16 cellular contexts compared by ENCODE assay signal in genomic region chr12:5456025-5456424, GRCh38. TPM values are rescaled to one million over a fixed set of nuclear protein-coding genes. Genes with fewer than 3 reads are reported as not detected.
"Had no signal": no experiment of that assay in that cellular context is flagged by ENCODE, and none has a peak within 500 bp of the region (broad histone marks: within the 10 kb centered on the region; RNA-seq: fewer than 3 reads in every experiment).

No MANE protein-coding gene starts in this region.

- ATAC-seq: activated CD4-positive, CD25-positive, alpha-beta regulatory T cell treated with anti-CD3 and anti-CD28 coated beads, Interleukin-2, amount 50 U/mL, for 24 hours; activated naive CD4-positive, alpha-beta T cell treated with anti-CD3 and anti-CD28 coated beads, Interleukin-2, amount 50 U/mL, for 72 hours; activated T-cell treated with anti-CD3 and anti-CD28 coated beads, Interleukin-2, amount 50 U/mL, for 4 hours; gastrocnemius medialis; stimulated activated naive CD8-positive, alpha-beta T cell treated with anti-CD3 and anti-CD28 coated beads, Interleukin-15, amount 100 ng/mL, for 72 hours had no signal

- H3K27ac ChIP-seq: neutrophil, uterus had no signal

- H3K4me3 ChIP-seq: breast epithelium, gastrocnemius medialis, uterus had no signal

- H3K9me3 Mint-ChIP-seq: activated CD4-positive, alpha-beta memory T cell treated with anti-CD3 and anti-CD28 coated beads for 36 hours; activated naive CD4-positive, alpha-beta T cell treated with anti-CD3 and anti-CD28 coated beads, Interleukin-2, amount 50 U/mL, for 72 hours; activated T-cell treated with anti-CD3 and anti-CD28 coated beads, Interleukin-2, amount 50 U/mL, for 4 hours; stimulated activated naive CD8-positive, alpha-beta T cell treated with anti-CD3 and anti-CD28 coated beads, Interleukin-15, amount 100 ng/mL, for 72 hours; T-helper 2 cell treated with Interferon-gamma antibody and Interleukin-4, amounts not matched to agents 5 μg/mL and 100 μg/mL, for 36 hours had no signal

- H3K9me3 ChIP-seq: breast epithelium, gastrocnemius medialis, neutrophil, uterus had no signal

- H3K4me3 Mint-ChIP-seq: activated CD4-positive, alpha-beta memory T cell treated with anti-CD3 and anti-CD28 coated beads for 36 hours; activated T-cell treated with anti-CD3 and anti-CD28 coated beads, Interleukin-2, amount 50 U/mL, for 4 hours; stimulated activated naive CD8-positive, alpha-beta T cell treated with anti-CD3 and anti-CD28 coated beads, Interleukin-15, amount 100 ng/mL, for 72 hours; T-helper 2 cell treated with Interferon-gamma antibody and Interleukin-4, amounts not matched to agents 5 μg/mL and 100 μg/mL, for 36 hours had no signal

- H3K36me3 Mint-ChIP-seq: activated CD4-positive, alpha-beta memory T cell treated with anti-CD3 and anti-CD28 coated beads for 36 hours; activated naive CD4-positive, alpha-beta T cell treated with anti-CD3 and anti-CD28 coated beads, Interleukin-2, amount 50 U/mL, for 72 hours; naive B cell had no signal

- DNase-seq: activated CD4-positive, alpha-beta memory T cell treated with anti-CD3 and anti-CD28 coated beads for 36 hours; activated effector memory CD4-positive, alpha-beta T cell treated with anti-CD3 and anti-CD28 coated beads, Interleukin-2, amount 50 U/mL, for 16 hours; activated T-cell treated with anti-CD3 and anti-CD28 coated beads, Interleukin-2, amount 50 U/mL, for 4 hours; amniotic stem cell; gastrocnemius medialis; naive B cell; retina; stimulated activated CD4-positive, alpha-beta T cell treated with anti-CD3 and anti-CD28 coated beads, Interleukin-4, amount 100 ng/mL, for 4 hours; stimulated activated naive CD8-positive, alpha-beta T cell treated with anti-CD3 and anti-CD28 coated beads, Interleukin-15, amount 100 ng/mL, for 72 hours; uterus had no signal

- H3K27ac Mint-ChIP-seq: activated CD4-positive, alpha-beta memory T cell treated with anti-CD3 and anti-CD28 coated beads for 36 hours; stimulated activated naive CD8-positive, alpha-beta T cell treated with anti-CD3 and anti-CD28 coated beads, Interleukin-15, amount 100 ng/mL, for 72 hours; T-helper 2 cell treated with Interferon-gamma antibody and Interleukin-4, amounts not matched to agents 5 μg/mL and 100 μg/mL, for 36 hours had no signal

- H3K27me3 ChIP-seq: breast epithelium, gastrocnemius medialis, uterus had no signal

- H3K36me3 ChIP-seq: breast epithelium, gastrocnemius medialis, neutrophil, uterus had no signal

- H3K4me1 ChIP-seq: breast epithelium, gastrocnemius medialis, uterus had no signal

RNA-seq across cellular contexts. Expression of gene NTF3, which starts 24.1 kb away (rescaled TPM):
- total RNA-seq: activated CD4-positive, alpha-beta memory T cell treated with anti-CD3 and anti-CD28 coated beads for 36 hours; activated naive CD4-positive, alpha-beta T cell treated with anti-CD3 and anti-CD28 coated beads, Interleukin-2, amount 50 U/mL, for 72 hours; activated T-cell treated with anti-CD3 and anti-CD28 coated beads, Interleukin-2, amount 50 U/mL, for 4 hours; endothelial cell of umbilical vein had no signal
